7 cellular contexts compared by ENCODE assay signal in the genomic region with DNA sequence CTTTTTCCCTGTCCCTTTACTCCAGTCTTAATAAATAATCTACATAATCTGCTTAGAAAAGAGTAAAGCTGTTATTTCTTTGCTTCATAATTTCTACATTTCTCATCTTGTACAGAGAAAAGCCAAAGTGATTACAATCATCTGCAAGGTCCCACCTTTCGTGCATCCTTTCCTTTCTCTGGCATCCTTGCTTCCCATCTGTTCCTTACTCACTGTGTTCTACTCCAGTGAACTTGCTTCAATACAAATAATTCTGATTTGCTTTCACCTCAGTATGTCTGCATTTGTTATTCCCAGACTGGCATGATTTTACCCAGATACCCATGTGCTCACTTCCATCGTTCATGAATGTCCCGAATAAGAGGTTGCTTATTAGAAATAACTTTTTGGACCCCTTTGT.
"Had no signal": no experiment of that assay in that cellular context is flagged by ENCODE, and none has a peak within 500 bp of the region (broad histone marks: within the 10 kb centered on the region; RNA-seq: fewer than 3 reads in every experiment).

No MANE protein-coding gene starts in this region.

- DNase-seq: H9, HCEC 1CT, KBM-7 had no signal

- FAIRE-seq: H1, H54, HepG2 had no signal

- ATAC-seq: GM23338, HepG2 had no signal
